Comparison of ENCODE assay signal across 31 cellular contexts in genomic region chr2:130764821-130765115, GRCh38. TPM values are rescaled to one million over a fixed set of nuclear protein-coding genes. Genes with fewer than 3 reads are reported as not detected.
"Had no signal": no experiment of that assay in that cellular context is flagged by ENCODE, and none has a peak within 500 bp of the region (broad histone marks: within the 10 kb centered on the region; RNA-seq: fewer than 3 reads in every experiment).

No MANE protein-coding gene starts in this region.

- H3K9me3 Mint-ChIP-seq: stimulated activated effector memory CD8-positive, alpha-beta T cell treated with anti-CD3 and anti-CD28 coated beads, Interleukin-12 subunit alpha, Interleukin-12 subunit beta, amount 100 ng/mL, for 72 hours; stimulated activated memory B cell treated with anti-CD40 and anti-IgM and Interleukin-4, amounts not matched to agents 10 μg/mL and 1 μg/mL and 100 μg/mL, for 72 hours; stimulated activated naive B cell treated with anti-CD40 and anti-IgM and Interleukin-4, amounts not matched to agents 10 μg/mL and 1 μg/mL and 100 μg/mL, for 72 hours; stimulated activated naive CD8-positive, alpha-beta T cell treated with anti-CD3 and anti-CD28 coated beads, Interleukin-15, amount 100 ng/mL, for 72 hours; stimulated activated naive CD8-positive, alpha-beta T cell treated with anti-CD3 and anti-CD28 coated beads, Interleukin-15, Interleukin-2, amounts not matched to agents 100 ng/mL and 50 ng/mL, for 24 hours; type B pancreatic cell had no signal

- H3K27me3 ChIP-seq: thyroid gland, transverse colon, upper lobe of left lung, uterus, vagina had no signal

- H3K27ac ChIP-seq: stomach, suprapubic skin, thoracic aorta, thyroid gland, tibial artery, tibial nerve, transverse colon, upper lobe of left lung, upper lobe of right lung, uterus, vagina had no signal

- H3K27ac Mint-ChIP-seq: stimulated activated effector memory CD8-positive, alpha-beta T cell treated with anti-CD3 and anti-CD28 coated beads, Interleukin-12 subunit alpha, Interleukin-12 subunit beta, amount 100 ng/mL, for 72 hours; stimulated activated memory B cell treated with anti-CD40 and anti-IgM and Interleukin-4, amounts not matched to agents 10 μg/mL and 1 μg/mL and 100 μg/mL, for 72 hours; stimulated activated naive B cell treated with anti-CD40 and anti-IgM and Interleukin-4, amounts not matched to agents 10 μg/mL and 1 μg/mL and 100 μg/mL, for 72 hours; stimulated activated naive CD8-positive, alpha-beta T cell treated with anti-CD3 and anti-CD28 coated beads, Interleukin-15, amount 100 ng/mL, for 72 hours; stimulated activated naive CD8-positive, alpha-beta T cell treated with anti-CD3 and anti-CD28 coated beads, Interleukin-15, Interleukin-2, amounts not matched to agents 100 ng/mL and 50 ng/mL, for 24 hours; type B pancreatic cell had no signal

- H3K36me3 Mint-ChIP-seq: stimulated activated effector memory CD8-positive, alpha-beta T cell treated with anti-CD3 and anti-CD28 coated beads, Interleukin-12 subunit alpha, Interleukin-12 subunit beta, amount 100 ng/mL, for 72 hours; stimulated activated memory B cell treated with anti-CD40 and anti-IgM and Interleukin-4, amounts not matched to agents 10 μg/mL and 1 μg/mL and 100 μg/mL, for 72 hours; stimulated activated naive B cell treated with anti-CD40 and anti-IgM and Interleukin-4, amounts not matched to agents 10 μg/mL and 1 μg/mL and 100 μg/mL, for 72 hours; type B pancreatic cell had no signal

- H3K4me3 Mint-ChIP-seq: stimulated activated effector memory CD8-positive, alpha-beta T cell treated with anti-CD3 and anti-CD28 coated beads, Interleukin-12 subunit alpha, Interleukin-12 subunit beta, amount 100 ng/mL, for 72 hours; stimulated activated memory B cell treated with anti-CD40 and anti-IgM and Interleukin-4, amounts not matched to agents 10 μg/mL and 1 μg/mL and 100 μg/mL, for 72 hours; stimulated activated naive B cell treated with anti-CD40 and anti-IgM and Interleukin-4, amounts not matched to agents 10 μg/mL and 1 μg/mL and 100 μg/mL, for 72 hours; stimulated activated naive CD8-positive, alpha-beta T cell treated with anti-CD3 and anti-CD28 coated beads, Interleukin-15, amount 100 ng/mL, for 72 hours; stimulated activated naive CD8-positive, alpha-beta T cell treated with anti-CD3 and anti-CD28 coated beads, Interleukin-15, Interleukin-2, amounts not matched to agents 100 ng/mL and 50 ng/mL, for 24 hours; type B pancreatic cell had no signal

- ATAC-seq: stimulated activated effector memory CD8-positive, alpha-beta T cell treated with anti-CD3 and anti-CD28 coated beads, Interleukin-12 subunit alpha, Interleukin-12 subunit beta, amount 100 ng/mL, for 72 hours; stimulated activated memory B cell treated with anti-CD40 and anti-IgM and Interleukin-4, amounts not matched to agents 10 μg/mL and 1 μg/mL and 100 μg/mL, for 72 hours; stimulated activated naive B cell treated with anti-CD40 and anti-IgM and Interleukin-4, amounts not matched to agents 10 μg/mL and 1 μg/mL and 100 μg/mL, for 72 hours; stimulated activated naive CD8-positive, alpha-beta T cell treated with anti-CD3 and anti-CD28 coated beads, Interleukin-15, amount 100 ng/mL, for 72 hours; stimulated activated naive CD8-positive, alpha-beta T cell treated with anti-CD3 and anti-CD28 coated beads, Interleukin-15, Interleukin-2, amounts not matched to agents 100 U/mL and 50 U/mL, for 24 hours; upper lobe of right lung had no signal

- H3K4me1 Mint-ChIP-seq: stimulated activated effector memory CD8-positive, alpha-beta T cell treated with anti-CD3 and anti-CD28 coated beads, Interleukin-12 subunit alpha, Interleukin-12 subunit beta, amount 100 ng/mL, for 72 hours; stimulated activated memory B cell treated with anti-CD40 and anti-IgM and Interleukin-4, amounts not matched to agents 10 μg/mL and 1 μg/mL and 100 μg/mL, for 72 hours; stimulated activated naive B cell treated with anti-CD40 and anti-IgM and Interleukin-4, amounts not matched to agents 10 μg/mL and 1 μg/mL and 100 μg/mL, for 72 hours; stimulated activated naive CD8-positive, alpha-beta T cell treated with anti-CD3 and anti-CD28 coated beads, Interleukin-15, amount 100 ng/mL, for 72 hours had no signal

- H3K36me3 ChIP-seq: stomach, suprapubic skin, thoracic aorta, thyroid gland, tibial artery, tibial nerve, transverse colon, upper lobe of left lung, upper lobe of right lung, uterus, vagina had no signal

- H3K4me1 ChIP-seq: stomach, suprapubic skin, thyroid gland, tibial artery, tibial nerve, transverse colon, upper lobe of left lung, upper lobe of right lung, uterus, vagina had no signal

- H3K4me3 ChIP-seq: stomach, suprapubic skin, thoracic aorta, thyroid gland, tibial artery, tibial nerve, transverse colon, upper lobe of left lung, upper lobe of right lung, uterus, vagina had no signal

- DNase-seq: stimulated activated CD4-positive, alpha-beta T cell treated with anti-CD3 and anti-CD28 coated beads, Interleukin-2, amount 100 ng/mL, for 48 hours; stimulated activated CD4-positive, alpha-beta T cell treated with anti-CD3 and anti-CD28 coated beads, Interleukin-4, amount 100 ng/mL, for 1 hour; stimulated activated CD4-positive, alpha-beta T cell treated with anti-CD3 and anti-CD28 coated beads, Interleukin-4, amount 100 ng/mL, for 24 hours; stimulated activated CD4-positive, alpha-beta T cell treated with anti-CD3 and anti-CD28 coated beads, Interleukin-4, amount 100 ng/mL, for 4 hours; stimulated activated CD8-positive, alpha-beta memory T cell treated with anti-CD3 and anti-CD28 coated beads, Interleukin-4, amount 100 ng/mL, for 48 hours; stimulated activated naive B cell treated with anti-CD40 and anti-IgM and Interleukin-4, amounts not matched to agents 10 μg/mL and 1 μg/mL and 100 μg/mL, for 72 hours; stimulated activated naive CD4-positive, alpha-beta T cell; stimulated activated naive CD4-positive, alpha-beta T cell treated with Interleukin-2 at 50 U/mL for 16 hours; stimulated activated naive CD8-positive, alpha-beta T cell treated with anti-CD3 and anti-CD28 coated beads, Interleukin-15, amount 100 ng/mL, for 72 hours; stimulated activated naive CD8-positive, alpha-beta T cell treated with anti-CD3 and anti-CD28 coated beads, Interleukin-15, Interleukin-2, amounts not matched to agents 100 U/mL and 50 U/mL, for 24 hours; stomach; substantia nigra; thyroid gland; tibial artery; transverse colon; trophoblast cell; upper lobe of right lung; uterus had no signal

- H3K9me3 ChIP-seq: stomach, suprapubic skin, thoracic aorta, thyroid gland, tibial artery, tibial nerve, transverse colon, upper lobe of left lung, upper lobe of right lung, uterus, vagina had no signal

RNA-seq across cellular contexts. Expression of gene AMER3, which starts 9.4 kb away (rescaled TPM):
- total RNA-seq: subcutaneous adipose tissue, suprapubic skin, thoracic aorta, tibial nerve, upper lobe of left lung, upper lobe of right lung, ureter, vagina had no signal

RNA-seq across cellular contexts. Expression of gene GPR148, which starts 35.9 kb away (rescaled TPM):
- total RNA-seq: subcutaneous adipose tissue, suprapubic skin, temporal lobe, thoracic aorta, thyroid gland, tibial nerve, transverse colon, upper lobe of left lung, upper lobe of right lung, ureter, urinary bladder, uterus, vagina had no signal
- polyA plus RNA-seq: stomach, urinary bladder had no signal
